17 cellular contexts compared by ENCODE assay signal in genomic region chr7:451255-452229, GRCh38.
DNase-seq lines count a peak whose midpoint lies in the region; TF ChIP-seq lines count a peak whose summit lies in the region.
"Had no signal": no experiment of that assay in that cellular context is flagged by ENCODE, and none has a peak within 500 bp of the region (broad histone marks: within the 10 kb centered on the region; RNA-seq: fewer than 3 reads in every experiment).

No MANE protein-coding gene starts in this region.

- H3K4me3 ChIP-seq in NT2/D1 (ENCODE audit: insufficient read length, low read depth) (peak overlapping the region; percentile 48), hepatocyte (no peak overlapping the region), trophoblast cell (ENCODE audit: low read depth, low read length) (no peak overlapping the region), left ventricle myocardium inferior (no peak overlapping the region)
- H3K4me3 ChIP-seq: gastrocnemius medialis, lung, upper lobe of left lung had no signal

- peaks cover 21% of the 10 kb centered on the region for H3K4me1 ChIP-seq in NT2/D1 (ENCODE audit: insufficient read depth, insufficient read length)
- H3K4me1 ChIP-seq in hepatocyte (ENCODE audit: insufficient read depth), result peaks cover 20% of the 10 kb centered on the region
- peaks cover 12 to 14% of the 10 kb centered on the region in 2 experiments for H3K4me1 ChIP-seq in trophoblast cell (ENCODE audit: control insufficient read depth in 1 of 2, insufficient read depth in 2 of 2, low read length in 2 of 2)
- peaks cover 26% of the 10 kb centered on the region for H3K4me1 ChIP-seq in left ventricle myocardium inferior

- H3K4me2 ChIP-seq in hepatocyte (peak overlapping the region; percentile 56), trophoblast cell (ENCODE audit: low read length) (peak overlapping the region; percentile 38)

- H3K9me3 ChIP-seq in NT2/D1 (ENCODE audit: insufficient read depth, low read length) (no peaks in the 10 kb centered on the region), hepatocyte (ENCODE audit: low read depth) (no peaks in the 10 kb centered on the region), trophoblast cell (ENCODE audit: insufficient read depth, low read depth, low read length) (no peaks in the 10 kb centered on the region), left ventricle myocardium inferior (replicated peaks) (no peaks in the 10 kb centered on the region)
- H3K9me3 ChIP-seq: gastrocnemius medialis, upper lobe of left lung had no signal

- no peak overlapping the region for H3K23ac ChIP-seq in trophoblast cell (ENCODE audit: low read length)

- H2AFZ ChIP-seq in hepatocyte (no peak overlapping the region), trophoblast cell (ENCODE audit: insufficient read depth, low read length, poor library complexity) (no peak overlapping the region)

- no peak overlapping the region for H3K14ac ChIP-seq in trophoblast cell (ENCODE audit: low read length)

- no peak for TF ChIP-seq CTCF in hepatocyte (IDR thresholded peaks at IDR 0.05; ENCODE audit: poor library complexity)
- TF ChIP-seq CTCF in left ventricle myocardium inferior (IDR thresholded peaks at IDR 0.05; ENCODE audit: borderline replicate concordance), result no peak

- WGBS in hepatocyte (ENCODE audit: low lambda C conversion rate, missing lambda C conversion rate), result 47% methylated on average over 21 of the region's 24 CpGs
- WGBS in trophoblast cell (ENCODE audit: extremely low coverage, insufficient coverage, insufficient read length), result no CpG with 5 or more reads among the region's 24 CpGs

- H2BK5ac ChIP-seq in trophoblast cell (ENCODE audit: low read depth, low read length, poor library complexity), result no peak overlapping the region

- no peak overlapping the region for H3K18ac ChIP-seq in trophoblast cell (ENCODE audit: low read length)

- H3K27me3 ChIP-seq in NT2/D1 (ENCODE audit: insufficient read depth, insufficient read length) (peaks cover 17% of the 10 kb centered on the region), hepatocyte (peaks cover 6% of the 10 kb centered on the region), trophoblast cell (ENCODE audit: insufficient read depth, low read length) (peaks cover 2% of the 10 kb centered on the region), left ventricle myocardium inferior (ENCODE audit: low read depth) (peaks cover 56% of the 10 kb centered on the region)

- no peaks in the 10 kb centered on the region for H3K9me2 ChIP-seq in hepatocyte (replicated peaks; ENCODE audit: insufficient read depth)

- H3K9me3 Mint-ChIP-seq in T-helper 2 cell treated with Interferon-gamma antibody and Interleukin-4, amounts not matched to agents 5 μg/mL and 100 μg/mL, for 36 hours, result no peaks in the 10 kb centered on the region
- H3K9me3 Mint-ChIP-seq: activated CD4-positive, alpha-beta memory T cell treated with anti-CD3 and anti-CD28 coated beads for 36 hours; T-cell had no signal

- no peak overlapping the region for H2BK120ac ChIP-seq in trophoblast cell (ENCODE audit: insufficient read depth, low read length, poor library complexity)

- no peak overlapping the region for H3K27ac Mint-ChIP-seq in T-helper 2 cell treated with Interferon-gamma antibody and Interleukin-4, amounts not matched to agents 5 μg/mL and 100 μg/mL, for 36 hours
- H3K27ac Mint-ChIP-seq: activated CD4-positive, alpha-beta memory T cell treated with anti-CD3 and anti-CD28 coated beads for 36 hours; T-cell had no signal

- H3K36me3 Mint-ChIP-seq in T-helper 2 cell treated with Interferon-gamma antibody and Interleukin-4, amounts not matched to agents 5 μg/mL and 100 μg/mL, for 36 hours (ENCODE audit: low read depth), result no peaks in the 10 kb centered on the region
- H3K36me3 Mint-ChIP-seq: activated CD4-positive, alpha-beta memory T cell treated with anti-CD3 and anti-CD28 coated beads for 36 hours; T-cell had no signal

- H3K9ac ChIP-seq in NT2/D1 (ENCODE audit: insufficient read length, low read depth) (peak overlapping the region; percentile 80), trophoblast cell (ENCODE audit: low read length) (no peak overlapping the region)

- no peak overlapping the region for H2BK12ac ChIP-seq in trophoblast cell (ENCODE audit: low read length)

- DNase-seq in T-helper 2 cell treated with Interferon-gamma antibody and Interleukin-4, amounts not matched to agents 5 μg/mL and 100 μg/mL, for 36 hours (ENCODE audit: low spot score), result no peak
- DNase-seq in T-helper 2 cell, result no peak
- peak; percentile 64 for DNase-seq in NT2/D1 (ENCODE audit: low read depth, low spot score)
- DNase-seq in hepatocyte (ENCODE audit: low spot score), result no peak
- no peak for DNase-seq in trophoblast cell
- DNase-seq in activated CD8-positive, alpha-beta memory T cell treated with anti-CD3 and anti-CD28 coated beads, Interleukin-2, amount 50 U/mL, for 48 hours, result no peak
- DNase-seq in COLO668 (lab: John Stamatoyannopoulos, UW; ENCODE audit: unreplicated experiment), result no peak
- no peak for DNase-seq in left ventricle myocardium inferior
- DNase-seq: amniotic stem cell; effector CD4-positive, alpha-beta T cell; gastrocnemius medialis; KG1; NCI-H187; T-cell had no signal

- H3K27ac ChIP-seq in hepatocyte (no peak overlapping the region), trophoblast cell (ENCODE audit: low read depth, low read length) (no peak overlapping the region), left ventricle myocardium inferior (replicated peaks) (no peak overlapping the region)
- H3K27ac ChIP-seq: gastrocnemius medialis, upper lobe of left lung had no signal

- H3K79me1 ChIP-seq in trophoblast cell (ENCODE audit: low read length), result peaks cover 3% of the 10 kb centered on the region

- no peaks in the 10 kb centered on the region for H4K20me1 ChIP-seq in hepatocyte (ENCODE audit: insufficient read depth, poor library complexity, severe bottlenecking)

- H3K4me1 Mint-ChIP-seq in T-helper 2 cell treated with Interferon-gamma antibody and Interleukin-4, amounts not matched to agents 5 μg/mL and 100 μg/mL, for 36 hours (ENCODE audit: low read depth), result peaks cover 4% of the 10 kb centered on the region

- intact Hi-C loops in left ventricle myocardium inferior (cut with micrococcal nuclease), result no loop called here

- peak overlapping the region; percentile 0 for H3K4me3 Mint-ChIP-seq in T-helper 2 cell treated with Interferon-gamma antibody and Interleukin-4, amounts not matched to agents 5 μg/mL and 100 μg/mL, for 36 hours
- H3K4me3 Mint-ChIP-seq: activated CD4-positive, alpha-beta memory T cell treated with anti-CD3 and anti-CD28 coated beads for 36 hours had no signal

- no peak overlapping the region for H4K8ac ChIP-seq in trophoblast cell (ENCODE audit: low read depth, low read length)

- no peaks in the 10 kb centered on the region for H3K36me3 ChIP-seq in NT2/D1 (ENCODE audit: insufficient read depth, insufficient read length, low read length)
- H3K36me3 ChIP-seq in hepatocyte (replicated peaks; ENCODE audit: insufficient read depth, low read depth), result no peaks in the 10 kb centered on the region
- no peaks in the 10 kb centered on the region for H3K36me3 ChIP-seq in trophoblast cell (ENCODE audit: control insufficient read depth in 1 of 2, insufficient read depth in 2 of 2, low read length in 2 of 2)
- H3K36me3 ChIP-seq in left ventricle myocardium inferior, result no peaks in the 10 kb centered on the region
- H3K36me3 ChIP-seq: gastrocnemius medialis, upper lobe of left lung had no signal

- H3K27me3 Mint-ChIP-seq in T-helper 2 cell treated with Interferon-gamma antibody and Interleukin-4, amounts not matched to agents 5 μg/mL and 100 μg/mL, for 36 hours (ENCODE audit: low read depth), result peaks cover 11% of the 10 kb centered on the region

- H4K12ac ChIP-seq in trophoblast cell (ENCODE audit: low read depth, low read length), result no peak overlapping the region

- H4K91ac ChIP-seq in trophoblast cell (ENCODE audit: low read depth, low read length), result no peak overlapping the region

- H3K79me2 ChIP-seq in hepatocyte, result no peaks in the 10 kb centered on the region
- H3K79me2 ChIP-seq in trophoblast cell (ENCODE audit: control insufficient read depth, insufficient read depth, low read length, poor library complexity), result no peaks in the 10 kb centered on the region

- H3K4ac ChIP-seq in trophoblast cell (ENCODE audit: low read depth, low read length), result no peak overlapping the region

- H2AK5ac ChIP-seq in trophoblast cell (ENCODE audit: low read length), result no peak overlapping the region
